25 cellular contexts compared by ENCODE assay signal in genomic region chr19:35501684-35502083, GRCh38. TPM values are rescaled to one million over a fixed set of nuclear protein-coding genes. Genes with fewer than 3 reads are reported as not detected.
DNase-seq lines count a peak whose midpoint lies in the region; ATAC-seq and TF ChIP-seq lines count a peak whose summit lies in the region.
"Had no signal": no experiment of that assay in that cellular context is flagged by ENCODE, and none has a peak within 500 bp of the region (broad histone marks: within the 10 kb centered on the region; RNA-seq: fewer than 3 reads in every experiment).

No MANE protein-coding gene starts in this region.

- H3K36me3 Mint-ChIP-seq in activated CD4-positive, alpha-beta memory T cell treated with anti-CD3 and anti-CD28 coated beads, Interleukin-2, amount 10 ng/mL, durations not matched to agents 7 days and 5 days (ENCODE audit: low read depth), result no peaks in the 10 kb centered on the region
- H3K36me3 Mint-ChIP-seq: activated naive CD8-positive, alpha-beta T cell treated with anti-CD3 and anti-CD28 coated beads, Interleukin-2, amount 10 ng/mL, durations not matched to agents 7 days and 5 days; CD14-positive monocyte; stimulated activated memory B cell treated with anti-CD40 and anti-IgM and Interleukin-4, amounts not matched to agents 10 μg/mL and 1 μg/mL and 100 μg/mL, for 72 hours had no signal

- H3K27me3 Mint-ChIP-seq in activated CD4-positive, alpha-beta memory T cell treated with anti-CD3 and anti-CD28 coated beads, Interleukin-2, amount 10 ng/mL, durations not matched to agents 7 days and 5 days, result peaks cover 19% of the 10 kb centered on the region

- POLR2A ChIA-PET in activated CD4-positive, alpha-beta memory T cell treated with anti-CD3 and anti-CD28 coated beads, Interleukin-2, amount 10 ng/mL, durations not matched to agents 7 days and 5 days (lab: Charles Lee), result no interaction called here

- H3K4me3 ChIP-seq in Karpas-422 (ENCODE audit: low read length) (no peak overlapping the region), fibroblast of mammary gland (ENCODE audit: control insufficient read depth, low read depth, low read length) (no peak overlapping the region), brain microvascular endothelial cell (ENCODE audit: low read depth, low read length) (no peak overlapping the region)
- H3K4me3 ChIP-seq: body of pancreas, sigmoid colon, SJCRH30, thoracic aorta had no signal

- CTCF ChIA-PET in activated CD4-positive, alpha-beta memory T cell treated with anti-CD3 and anti-CD28 coated beads, Interleukin-2, amount 10 ng/mL, durations not matched to agents 7 days and 5 days (lab: Charles Lee), result interaction anchor here (2.4 kb wide), 1 partner anchor 9 kb away, joined by 7 read pairs; no protein-coding TSS in a partner anchor

- no peaks in the 10 kb centered on the region for H3K9me3 ChIP-seq in Karpas-422 (ENCODE audit: low read length)
- H3K9me3 ChIP-seq: body of pancreas, sigmoid colon, SJCRH30, thoracic aorta had no signal

- H3K79me2 ChIP-seq in Karpas-422 (ENCODE audit: low read length), result no peaks in the 10 kb centered on the region

- H3K36me3 ChIP-seq in Karpas-422 (ENCODE audit: insufficient read depth, low read length) (no peaks in the 10 kb centered on the region), brain microvascular endothelial cell (replicated peaks) (no peaks in the 10 kb centered on the region)
- H3K36me3 ChIP-seq: sigmoid colon, SJCRH30 had no signal

- no peak for TF ChIP-seq CTCF in fibroblast of mammary gland (conservative IDR thresholded peaks at IDR 0.05; ENCODE audit: control insufficient read depth, insufficient read depth, low read depth, low read length)
- TF ChIP-seq CTCF in omental fat pad (IDR thresholded peaks at IDR 0.05), result no peak
- no peak for TF ChIP-seq CTCF in brain microvascular endothelial cell (IDR thresholded peaks at IDR 0.05; ENCODE audit: low read depth, low read length, missing control alignments)

- 0 out of 2 replicates have a peak overlapping the region, but pooled peaks have one; percentile 5 for H3K9ac ChIP-seq in Karpas-422 (ENCODE audit: low read length)

- ATAC-seq in omental fat pad (ENCODE audit: low FRiP score) (peak; percentile 57), HG03045 (IDR thresholded peaks at IDR 0.05; ENCODE audit: unreplicated experiment) (no peak)
- ATAC-seq: activated T-helper 17 cell treated with anti-CD3 and anti-CD28 coated beads, Interleukin-2, amount 50 U/mL, for 72 hours; body of pancreas; stimulated activated memory B cell treated with anti-CD40 and anti-IgM and Interleukin-4, amounts not matched to agents 10 μg/mL and 1 μg/mL and 100 μg/mL, for 72 hours had no signal

- H3K27me3 ChIP-seq in Karpas-422 (ENCODE audit: low read length) (no peaks in the 10 kb centered on the region), brain microvascular endothelial cell (replicated peaks) (peaks cover 3% of the 10 kb centered on the region)
- H3K27me3 ChIP-seq: body of pancreas had no signal

- no peak overlapping the region for H3K27ac ChIP-seq in Karpas-422 (ENCODE audit: low read length)
- H3K27ac ChIP-seq in brain microvascular endothelial cell, result no peak overlapping the region
- H3K27ac ChIP-seq: body of pancreas, sigmoid colon, SJCRH30, thoracic aorta had no signal

- no peak overlapping the region for H2AFZ ChIP-seq in Karpas-422 (ENCODE audit: low read length)

- H3K9me2 ChIP-seq in Karpas-422 (replicated peaks; ENCODE audit: insufficient read depth, low read length), result no peaks in the 10 kb centered on the region

- H3K4me1 ChIP-seq in Karpas-422 (ENCODE audit: low read length), result peaks cover 32% of the 10 kb centered on the region
- H3K4me1 ChIP-seq: body of pancreas, sigmoid colon, SJCRH30 had no signal

- H3K4me3 Mint-ChIP-seq in activated CD4-positive, alpha-beta memory T cell treated with anti-CD3 and anti-CD28 coated beads, Interleukin-2, amount 10 ng/mL, durations not matched to agents 7 days and 5 days, result no peak overlapping the region
- H3K4me3 Mint-ChIP-seq: activated naive CD8-positive, alpha-beta T cell treated with anti-CD3 and anti-CD28 coated beads, Interleukin-2, amount 10 ng/mL, durations not matched to agents 7 days and 5 days; activated T-helper 17 cell treated with anti-CD3 and anti-CD28 coated beads, Interleukin-2, amount 50 U/mL, for 72 hours; CD14-positive monocyte; stimulated activated memory B cell treated with anti-CD40 and anti-IgM and Interleukin-4, amounts not matched to agents 10 μg/mL and 1 μg/mL and 100 μg/mL, for 72 hours had no signal

- no peak overlapping the region for H3K27ac Mint-ChIP-seq in activated CD4-positive, alpha-beta memory T cell treated with anti-CD3 and anti-CD28 coated beads, Interleukin-2, amount 10 ng/mL, durations not matched to agents 7 days and 5 days
- H3K27ac Mint-ChIP-seq: activated naive CD8-positive, alpha-beta T cell treated with anti-CD3 and anti-CD28 coated beads, Interleukin-2, amount 10 ng/mL, durations not matched to agents 7 days and 5 days; activated T-helper 17 cell treated with anti-CD3 and anti-CD28 coated beads, Interleukin-2, amount 50 U/mL, for 72 hours; stimulated activated memory B cell treated with anti-CD40 and anti-IgM and Interleukin-4, amounts not matched to agents 10 μg/mL and 1 μg/mL and 100 μg/mL, for 72 hours had no signal

- in situ Hi-C loops in brain microvascular endothelial cell (cut with HindIII; ENCODE audit: low pct_ligation_motif_present, low sequenced_read_pairs), result no loop called here

- no peaks in the 10 kb centered on the region for H3K9me3 Mint-ChIP-seq in activated CD4-positive, alpha-beta memory T cell treated with anti-CD3 and anti-CD28 coated beads, Interleukin-2, amount 10 ng/mL, durations not matched to agents 7 days and 5 days
- H3K9me3 Mint-ChIP-seq: activated naive CD8-positive, alpha-beta T cell treated with anti-CD3 and anti-CD28 coated beads, Interleukin-2, amount 10 ng/mL, durations not matched to agents 7 days and 5 days; activated T-helper 17 cell treated with anti-CD3 and anti-CD28 coated beads, Interleukin-2, amount 50 U/mL, for 72 hours; stimulated activated memory B cell treated with anti-CD40 and anti-IgM and Interleukin-4, amounts not matched to agents 10 μg/mL and 1 μg/mL and 100 μg/mL, for 72 hours had no signal

- H3K4me2 ChIP-seq in Karpas-422 (ENCODE audit: low read depth, low read length, poor library complexity, severe bottlenecking), result peak overlapping the region; percentile 56

- no peaks in the 10 kb centered on the region for H4K20me1 ChIP-seq in Karpas-422 (ENCODE audit: insufficient read depth, low read depth, low read length)

- DNase-seq in Daoy (ENCODE audit: low read depth) (peak; percentile 68), Karpas-422 (peak; percentile 53), fibroblast of mammary gland (ENCODE audit: low read depth) (peak; percentile 51), omental fat pad (ENCODE audit: low spot score) (peak; percentile 54), brain microvascular endothelial cell (no peak)
- no peak for DNase-seq in stimulated activated CD4-positive, alpha-beta T cell treated with anti-CD3 and anti-CD28 coated beads, Interleukin-4, amount 100 ng/mL, for 4 hours
- DNase-seq in activated CD4-positive, alpha-beta memory T cell treated with anti-CD3 and anti-CD28 coated beads, Interleukin-2, amount 10 ng/mL, durations not matched to agents 7 days and 5 days, result no peak
- DNase-seq: ACHN; activated CD4-positive, alpha-beta T cell treated with anti-CD3 and anti-CD28 coated beads for 48 hours; activated naive CD8-positive, alpha-beta T cell treated with anti-CD3 and anti-CD28 coated beads, Interleukin-2, amount 10 ng/mL, durations not matched to agents 7 days and 5 days; body of pancreas; GDM1; NCI-H2171 treated with DMSO at 0.1 percent for 48 hours; NCI-H774; sigmoid colon; SJCRH30 had no signal

- peaks cover 4% of the 10 kb centered on the region for H3K4me1 Mint-ChIP-seq in activated CD4-positive, alpha-beta memory T cell treated with anti-CD3 and anti-CD28 coated beads, Interleukin-2, amount 10 ng/mL, durations not matched to agents 7 days and 5 days
- H3K4me1 Mint-ChIP-seq: activated T-helper 17 cell treated with anti-CD3 and anti-CD28 coated beads, Interleukin-2, amount 50 U/mL, for 72 hours; CD14-positive monocyte; stimulated activated memory B cell treated with anti-CD40 and anti-IgM and Interleukin-4, amounts not matched to agents 10 μg/mL and 1 μg/mL and 100 μg/mL, for 72 hours had no signal

RNA-seq across cellular contexts. Expression of gene KRTDAP, which starts 11.4 kb away (rescaled TPM):
- not detected in 2 replicates for total RNA-seq in Daoy (2014; rRNA removed; shearing (Covaris generic))
- not detected in 2 replicates for total RNA-seq in Karpas-422 (2014; rRNA removed; shearing (Covaris generic); ENCODE audit: low replicate concordance)
- not detected for total RNA-seq in omental fat pad
- not detected for total RNA-seq in activated CD4-positive, alpha-beta memory T cell treated with anti-CD3 and anti-CD28 coated beads, Interleukin-2, amount 10 ng/mL, durations not matched to agents 7 days and 5 days
- total RNA-seq: activated naive CD8-positive, alpha-beta T cell treated with anti-CD3 and anti-CD28 coated beads, Interleukin-2, amount 10 ng/mL, durations not matched to agents 7 days and 5 days; activated T-helper 17 cell treated with anti-CD3 and anti-CD28 coated beads, Interleukin-2, amount 50 U/mL, for 72 hours; body of pancreas; lung microvascular endothelial cell; OCI-LY7; osteocyte; sigmoid colon; SJCRH30; T-helper 1 cell treated with Interleukin-12 subunit alpha and Interleukin-12 subunit beta and Interleukin-4 antibody, amounts not matched to agents 30 ng/mL and 1 ng/mL, for 36 hours had no signal

RNA-seq across cellular contexts. Expression of gene DMKN, which starts 11.8 kb away (rescaled TPM):
- 38.1 and 54.3 TPM in 2 replicates for total RNA-seq in Daoy (2014; rRNA removed; shearing (Covaris generic))
- 5.0 and 9.3 TPM in 2 replicates for total RNA-seq in Karpas-422 (2014; rRNA removed; shearing (Covaris generic); ENCODE audit: low replicate concordance)
- total RNA-seq in omental fat pad, result 10 to 100 TPM in 3 of 4 donors, 1 to 10 TPM in 1; 2.8 to 48.9 (median 33.8) TPM
- not detected for total RNA-seq in activated CD4-positive, alpha-beta memory T cell treated with anti-CD3 and anti-CD28 coated beads, Interleukin-2, amount 10 ng/mL, durations not matched to agents 7 days and 5 days
- total RNA-seq: lung microvascular endothelial cell; OCI-LY7; osteocyte; SJCRH30; T-helper 1 cell treated with Interleukin-12 subunit alpha and Interleukin-12 subunit beta and Interleukin-4 antibody, amounts not matched to agents 30 ng/mL and 1 ng/mL, for 36 hours had no signal

RNA-seq across cellular contexts. Expression of gene SBSN, which starts 26.4 kb away (rescaled TPM):
- total RNA-seq in Daoy (2014; rRNA removed; shearing (Covaris generic)), result 0.11 TPM in 1 of 2 replicates, not detected in the other
- 0.25 TPM in 1 of 2 replicates, not detected in the other for total RNA-seq in Karpas-422 (2014; rRNA removed; shearing (Covaris generic); ENCODE audit: low replicate concordance)
- under 1 TPM in 1 of 4 donors, not detected in 3; 0.93 TPM for total RNA-seq in omental fat pad
- total RNA-seq in activated CD4-positive, alpha-beta memory T cell treated with anti-CD3 and anti-CD28 coated beads, Interleukin-2, amount 10 ng/mL, durations not matched to agents 7 days and 5 days, result not detected
- total RNA-seq: activated naive CD8-positive, alpha-beta T cell treated with anti-CD3 and anti-CD28 coated beads, Interleukin-2, amount 10 ng/mL, durations not matched to agents 7 days and 5 days; activated T-helper 17 cell treated with anti-CD3 and anti-CD28 coated beads, Interleukin-2, amount 50 U/mL, for 72 hours; body of pancreas; lung microvascular endothelial cell; OCI-LY7; osteocyte; sigmoid colon; SJCRH30; T-helper 1 cell treated with Interleukin-12 subunit alpha and Interleukin-12 subunit beta and Interleukin-4 antibody, amounts not matched to agents 30 ng/mL and 1 ng/mL, for 36 hours had no signal

RNA-seq across cellular contexts. Expression of gene GAPDHS, which starts 31.6 kb away (rescaled TPM):
- not detected in 2 replicates for total RNA-seq in Daoy (2014; rRNA removed; shearing (Covaris generic))
- not detected in 2 replicates for total RNA-seq in Karpas-422 (2014; rRNA removed; shearing (Covaris generic); ENCODE audit: low replicate concordance)
- total RNA-seq in omental fat pad, result not detected
- not detected for total RNA-seq in activated CD4-positive, alpha-beta memory T cell treated with anti-CD3 and anti-CD28 coated beads, Interleukin-2, amount 10 ng/mL, durations not matched to agents 7 days and 5 days
- total RNA-seq: activated naive CD8-positive, alpha-beta T cell treated with anti-CD3 and anti-CD28 coated beads, Interleukin-2, amount 10 ng/mL, durations not matched to agents 7 days and 5 days; activated T-helper 17 cell treated with anti-CD3 and anti-CD28 coated beads, Interleukin-2, amount 50 U/mL, for 72 hours; body of pancreas; lung microvascular endothelial cell; OCI-LY7; osteocyte; sigmoid colon; SJCRH30; T-helper 1 cell treated with Interleukin-12 subunit alpha and Interleukin-12 subunit beta and Interleukin-4 antibody, amounts not matched to agents 30 ng/mL and 1 ng/mL, for 36 hours; thoracic aorta had no signal

RNA-seq across cellular contexts. Expression of gene TMEM147, which starts 43.7 kb away (rescaled TPM):
- 113 and 114 TPM in 2 replicates for total RNA-seq in Daoy (2014; rRNA removed; shearing (Covaris generic))
- total RNA-seq in Karpas-422 (2014; rRNA removed; shearing (Covaris generic); ENCODE audit: low replicate concordance), result 125 and 126 TPM in 2 replicates
- total RNA-seq in omental fat pad, result 100 to 1,000 TPM in 1 of 4 donors, 10 to 100 TPM in 3; 67.1 to 114 (median 74.5) TPM
- 10 to 100 TPM; 39.6 to 47.4 TPM for total RNA-seq in activated CD4-positive, alpha-beta memory T cell treated with anti-CD3 and anti-CD28 coated beads, Interleukin-2, amount 10 ng/mL, durations not matched to agents 7 days and 5 days

Comparison
In these comparisons a context has a peak if more than half of its experiments do, and no peak if none do; other contexts are left out.
1. DNase-seq: peak in Daoy (single experiment), Karpas-422 (single experiment), fibroblast of mammary gland (single experiment) and omental fat pad (single experiment); none in brain microvascular endothelial cell (single experiment), stimulated activated CD4-positive, alpha-beta T cell treated with anti-CD3 and anti-CD28 coated beads, Interleukin-4, amount 100 ng/mL, for 4 hours (0 of 2) and activated CD4-positive, alpha-beta memory T cell treated with anti-CD3 and anti-CD28 coated beads, Interleukin-2, amount 10 ng/mL, durations not matched to agents 7 days and 5 days (single experiment).